In genomic region chr21:46080171-46081021, GRCh38 we compare ENCODE assay signal across 12 cellular contexts. TPM values are rescaled to one million over a fixed set of nuclear protein-coding genes. Genes with fewer than 3 reads are reported as not detected.
A peak's percentile ranks its signal among the peaks of the same experiment; 100 is the strongest.
DNase-seq lines count a peak whose midpoint lies in the region; ATAC-seq, FAIRE-seq and TF ChIP-seq lines count a peak whose summit lies in the region.
"Had no signal": no experiment of that assay in that cellular context is flagged by ENCODE, and none has a peak within 500 bp of the region (broad histone marks: within the 10 kb centered on the region; RNA-seq: fewer than 3 reads in every experiment).

No MANE protein-coding gene starts in this region.

- H3K9me3 ChIP-seq in adipocyte (ENCODE audit: control insufficient read depth, low read length) = no peaks in the 10 kb centered on the region
- H3K9me3 ChIP-seq in sigmoid colon = no peaks in the 10 kb centered on the region
- H3K9me3 ChIP-seq: colonic mucosa, gastrocnemius medialis, mucosa of descending colon had no signal

- peak; percentile 22 for DNase-seq in GM12891 (ENCODE audit: insufficient read length, low spot score)
- no peak for DNase-seq in adipocyte (ENCODE audit: low read depth)
- DNase-seq in islet precursor cell = peak; percentile 54
- DNase-seq in sigmoid colon = peak; percentile 84
- no peak for DNase-seq in DMS 273 treated with DMSO at 0.1 percent for 48 hours (lab: John Stamatoyannopoulos, UW)
- DNase-seq in LoVo (ENCODE audit: low spot score) = no peak
- DNase-seq: Calu3, colonic mucosa had no signal

- no peak overlapping the region for H3K4me3 ChIP-seq in adipocyte (ENCODE audit: low read length)
- no peak overlapping the region for H3K4me3 ChIP-seq in sigmoid colon
- H3K4me3 ChIP-seq: colonic mucosa, gastrocnemius medialis, mucosa of descending colon had no signal

- H3K4me1 ChIP-seq in adipocyte (ENCODE audit: control insufficient read depth, insufficient read depth, low read length) (peaks cover 38% of the 10 kb centered on the region), sigmoid colon (peaks cover 0 to 48% (median 37%) of the 10 kb centered on the region in 4 donors)
- H3K4me1 ChIP-seq: colonic mucosa, gastrocnemius medialis had no signal

- TF ChIP-seq EP300 in sigmoid colon (IDR thresholded peaks at IDR 0.05) = no peak

- H3K27me3 ChIP-seq in adipocyte (replicated peaks; ENCODE audit: control insufficient read depth, insufficient read depth, low read length) = no peaks in the 10 kb centered on the region
- no peaks in the 10 kb centered on the region for H3K27me3 ChIP-seq in sigmoid colon
- H3K27me3 ChIP-seq: colonic mucosa had no signal

- WGBS in sigmoid colon, 2 donors = 57 to 69% methylated on average over 30 of the region's 30 CpGs

- ATAC-seq in HG02840 (IDR thresholded peaks at IDR 0.05; ENCODE audit: low FRiP score, unreplicated experiment) (no peak), GM21360 (IDR thresholded peaks at IDR 0.05; ENCODE audit: unreplicated experiment) (no peak)
- ATAC-seq: gastrocnemius medialis had no signal

- H3K27ac ChIP-seq in sigmoid colon = peak overlapping the region in 3 of 4 donors; percentile 41 to 59 (median 46)
- H3K27ac ChIP-seq: colonic mucosa had no signal

- TF ChIP-seq CTCF in sigmoid colon (IDR thresholded peaks at IDR 0.05) = no peak

- intact Hi-C loops in sigmoid colon (cut with DNase I) = no loop called here

- H3K9ac ChIP-seq in adipocyte (ENCODE audit: low read length) = peak overlapping the region; percentile 79

- H3K36me3 ChIP-seq in adipocyte (ENCODE audit: control insufficient read depth, insufficient read depth, low read length, severe bottlenecking) (no peaks in the 10 kb centered on the region), sigmoid colon (no peaks in the 10 kb centered on the region)
- H3K36me3 ChIP-seq: colonic mucosa, gastrocnemius medialis had no signal

- FAIRE-seq in GM12891 (lab: Jason Lieb, UNC) = no peak

- TF ChIP-seq POLR2A in GM12891 (IDR thresholded peaks at IDR 0.05; ENCODE audit: low read depth, low read length) = no peak
- no peak for TF ChIP-seq POLR2A in sigmoid colon (IDR thresholded peaks at IDR 0.05)

TF ChIP-seq in GM12891, 5 proteins besides CTCF, POLR2A, EP300 and RAD21:
- TF ChIP-seq POU2F2 (IDR thresholded peaks at IDR 0.05; ENCODE audit: low read depth, low read length) (no peak), SPI1 (IDR thresholded peaks at IDR 0.05; ENCODE audit: low read depth, low read length) (no peak), TAF1 (IDR thresholded peaks at IDR 0.05; ENCODE audit: low read depth, low read length) (no peak), PAX5 (IDR thresholded peaks at IDR 0.05; ENCODE audit: insufficient read depth, low read length, severe bottlenecking) (no peak), POLR2AphosphoS5 (IDR thresholded peaks at IDR 0.05; ENCODE audit: low read depth, low read length) (no peak)

RNA-seq across cellular contexts. Expression of gene COL6A2, which starts 17.5 kb away (rescaled TPM):
- polyA plus RNA-seq in GM12891 (2012; ENCODE audit: low read depth, missing spikeins) = 1.5 TPM
- total RNA-seq in sigmoid colon = 1,000 to 10,000 TPM in 2 of 4 donors, 100 to 1,000 TPM in 2; 570 to 1,745 (median 1,082) TPM
- polyA plus RNA-seq in sigmoid colon = 100 to 1,000 TPM in 1 of 3 donors, 10 to 100 TPM in 2; 14.3 to 233 (median 37.8) TPM

Comparison
In these comparisons a context has a peak if more than half of its experiments do, and no peak if none do; other contexts are left out.
1. DNase-seq: peak in GM12891 (single experiment), islet precursor cell (single experiment) and sigmoid colon (single experiment); none in adipocyte (single experiment), DMS 273 treated with DMSO at 0.1 percent for 48 hours (single experiment) and LoVo (single experiment).